ENCODE assay signal across 8 cellular contexts in genomic region chr1:3454811-3455618, GRCh38. TPM values are rescaled to one million over a fixed set of nuclear protein-coding genes. Genes with fewer than 3 reads are reported as not detected.
DNase-seq lines count a peak whose midpoint lies in the region; ATAC-seq, FAIRE-seq and TF ChIP-seq lines count a peak whose summit lies in the region.

No MANE protein-coding gene starts in this region.

- no peak for TF ChIP-seq CTCF in hepatocyte (IDR thresholded peaks at IDR 0.05; ENCODE audit: poor library complexity)
- no peak for TF ChIP-seq CTCF in smooth muscle cell (IDR thresholded peaks at IDR 0.05; ENCODE audit: borderline replicate concordance, insufficient read depth, poor library complexity, severe bottlenecking)

- H3K4me3 ChIP-seq in hepatocyte (peak overlapping the region; percentile 56), smooth muscle cell (peak overlapping the region; percentile 65)

- no peak for ATAC-seq in activated T-cell treated with anti-CD3 and anti-CD28 coated beads, Interleukin-2, amount 50 U/mL, for 4 hours

- H3K9ac ChIP-seq in smooth muscle cell (ENCODE audit: low read depth) = no peak overlapping the region

- H3K4me1 ChIP-seq in hepatocyte (ENCODE audit: insufficient read depth) (peaks cover 40% of the 10 kb centered on the region), smooth muscle cell (ENCODE audit: low read depth) (peaks cover 4% of the 10 kb centered on the region)

- H3K27me3 Mint-ChIP-seq in activated T-cell treated with anti-CD3 and anti-CD28 coated beads, Interleukin-2, amount 50 U/mL, for 4 hours (ENCODE audit: low read depth) = peaks cover 13% of the 10 kb centered on the region

- peak overlapping the region; percentile 93 for H3K4me2 ChIP-seq in hepatocyte
- peak overlapping the region; percentile 97 for H3K4me2 ChIP-seq in smooth muscle cell

- H3K36me3 ChIP-seq in hepatocyte (replicated peaks; ENCODE audit: insufficient read depth, low read depth) = no peaks in the 10 kb centered on the region
- H3K36me3 ChIP-seq in smooth muscle cell (ENCODE audit: low read depth) = no peaks in the 10 kb centered on the region

- 13% methylated on average over 18 of the region's 46 CpGs for WGBS in hepatocyte (ENCODE audit: low lambda C conversion rate, missing lambda C conversion rate)
- WGBS in smooth muscle cell (ENCODE audit: low lambda C conversion rate) = 19% methylated on average over 14 of the region's 46 CpGs

- H2AFZ ChIP-seq in hepatocyte (peak overlapping the region; percentile 21), smooth muscle cell (ENCODE audit: low read depth) (peak overlapping the region; percentile 66)

- no peaks in the 10 kb centered on the region for H3K9me2 ChIP-seq in hepatocyte (replicated peaks; ENCODE audit: insufficient read depth)

- H3K79me2 ChIP-seq in hepatocyte (peaks cover 11% of the 10 kb centered on the region), smooth muscle cell (ENCODE audit: low read depth) (no peaks in the 10 kb centered on the region)

- no peak for DNase-seq in activated T-cell treated with anti-CD3 and anti-CD28 coated beads, Interleukin-2, amount 50 U/mL, for 4 hours
- no peak for DNase-seq in activated T-cell treated with anti-CD3 and anti-CD28 coated beads, Interleukin-2, amount 50 U/mL, for 1 hour
- DNase-seq in SKM-1 treated with dmso at 0.1 percent for 144 hours (lab: John Stamatoyannopoulos, UW; ENCODE audit: unreplicated experiment) (peak; percentile 27), hepatocyte (ENCODE audit: low spot score) (peak; percentile 84), smooth muscle cell (lab: John Stamatoyannopoulos, UW; ENCODE audit: unreplicated experiment) (no peak), NCI-H526 treated with DMSO at 0.1 percent for 48 hours (lab: John Stamatoyannopoulos, UW) (no peak), GM19239 (ENCODE audit: insufficient read length, low spot score) (no peak), T1000 (lab: John Stamatoyannopoulos, UW) (no peak)

- no peaks in the 10 kb centered on the region for H3K36me3 Mint-ChIP-seq in activated T-cell treated with anti-CD3 and anti-CD28 coated beads, Interleukin-2, amount 50 U/mL, for 4 hours (ENCODE audit: insufficient read depth)

- no peak for FAIRE-seq in GM19239 (lab: Jason Lieb, UNC)

- peaks cover 4% of the 10 kb centered on the region for H3K4me1 Mint-ChIP-seq in activated T-cell treated with anti-CD3 and anti-CD28 coated beads, Interleukin-2, amount 50 U/mL, for 4 hours (ENCODE audit: low read depth)

- no peaks in the 10 kb centered on the region for H4K20me1 ChIP-seq in hepatocyte (ENCODE audit: insufficient read depth, poor library complexity, severe bottlenecking)
- H4K20me1 ChIP-seq in smooth muscle cell (ENCODE audit: low read depth) = no peaks in the 10 kb centered on the region

- peaks cover 11% of the 10 kb centered on the region for H3F3A ChIP-seq in smooth muscle cell (ENCODE audit: low read depth)

- no peaks in the 10 kb centered on the region for H3K9me3 ChIP-seq in hepatocyte (ENCODE audit: low read depth)
- H3K9me3 ChIP-seq in smooth muscle cell (replicated peaks; ENCODE audit: low read depth) = no peaks in the 10 kb centered on the region

- H3K27me3 ChIP-seq in hepatocyte = no peaks in the 10 kb centered on the region
- H3K27me3 ChIP-seq in smooth muscle cell (ENCODE audit: low read depth) = no peaks in the 10 kb centered on the region

- H3K4me3 Mint-ChIP-seq in activated T-cell treated with anti-CD3 and anti-CD28 coated beads, Interleukin-2, amount 50 U/mL, for 4 hours = peak overlapping the region; percentile 62

- peak overlapping the region; percentile 98 for H3K27ac ChIP-seq in hepatocyte
- no peak overlapping the region for H3K27ac ChIP-seq in smooth muscle cell (ENCODE audit: low read depth)

- no peaks in the 10 kb centered on the region for H3K9me3 Mint-ChIP-seq in activated T-cell treated with anti-CD3 and anti-CD28 coated beads, Interleukin-2, amount 50 U/mL, for 4 hours

RNA-seq across cellular contexts. Expression of gene ARHGEF16, which starts 0.6 kb away (rescaled TPM):
- under 1 TPM in 2 of 3 donors, not detected in 1; 0.13 to 0.15 TPM for total RNA-seq in activated T-cell treated with anti-CD3 and anti-CD28 coated beads, Interleukin-2, amount 50 U/mL, for 4 hours
- 21.5 and 24.8 TPM in 2 replicates for total RNA-seq in hepatocyte
- polyA plus RNA-seq in hepatocyte = 32.3 and 36.2 TPM in 2 replicates
- 5.0 and 6.9 TPM in 2 replicates for total RNA-seq in smooth muscle cell
- polyA plus RNA-seq in smooth muscle cell = 4.6 and 9.6 TPM in 2 replicates

Comparison
In these comparisons a context has a peak if more than half of its experiments do, and no peak if none do; other contexts are left out.
1. DNase-seq: peak in SKM-1 treated with dmso at 0.1 percent for 144 hours (single experiment) and hepatocyte (single experiment); none in activated T-cell treated with anti-CD3 and anti-CD28 coated beads, Interleukin-2, amount 50 U/mL, for 4 hours (single experiment), activated T-cell treated with anti-CD3 and anti-CD28 coated beads, Interleukin-2, amount 50 U/mL, for 1 hour (single experiment), smooth muscle cell (single experiment), NCI-H526 treated with DMSO at 0.1 percent for 48 hours (single experiment), GM19239 (single experiment) and T1000 (single experiment).